Comparison of ENCODE assay signal across 29 cellular contexts in genomic region chr13:51659276-51660127, GRCh38.
DNase-seq lines count a peak whose midpoint lies in the region; ATAC-seq and FAIRE-seq lines count a peak whose summit lies in the region.
"Had no signal": no experiment of that assay in that cellular context is flagged by ENCODE, and none has a peak within 500 bp of the region (broad histone marks: within the 10 kb centered on the region; RNA-seq: fewer than 3 reads in every experiment).

No MANE protein-coding gene starts in this region.

- no peaks in the 10 kb centered on the region for H3K27me3 Mint-ChIP-seq in activated T-cell treated with anti-CD3 and anti-CD28 coated beads, Interleukin-2, amount 50 U/mL, for 72 hours (ENCODE audit: low read depth)
- H3K27me3 Mint-ChIP-seq: activated CD4-positive, alpha-beta T cell treated with anti-CD3 and anti-CD28 coated beads, Interleukin-2, amount 10 ng/mL, durations not matched to agents 24 days and 14 days; activated T-cell treated with anti-CD3 and anti-CD28 coated beads, Interleukin-2, amount 50 U/mL, for 24 hours; CD4-positive, CD25-positive, alpha-beta regulatory T cell; naive thymus-derived CD8-positive, alpha-beta T cell had no signal

- ATAC-seq in right cardiac atrium: peak; percentile 31 to 51
- no peak for ATAC-seq in activated T-cell treated with anti-CD3 and anti-CD28 coated beads, Interleukin-2, amount 50 U/mL, for 72 hours (replicated peaks in 1 of 2)
- ATAC-seq: lower lobe of right lung; naive thymus-derived CD8-positive, alpha-beta T cell; PC-3; upper lobe of right lung had no signal

- WGBS in right cardiac atrium: 64% methylated on average over 6 of the region's 6 CpGs

- no peaks in the 10 kb centered on the region for H3K27me3 ChIP-seq in right cardiac atrium (ENCODE audit: control insufficient read depth, insufficient read depth)
- H3K27me3 ChIP-seq: hepatocyte, upper lobe of right lung had no signal

- peak; percentile 21 for DNase-seq in GM04503 (ENCODE audit: low read depth)
- DNase-seq in right cardiac atrium: no peak
- no peak for DNase-seq in substantia nigra (lab: John Stamatoyannopoulos, UW)
- no peak for DNase-seq in activated T-cell treated with anti-CD3 and anti-CD28 coated beads, Interleukin-2, amount 50 U/mL, for 72 hours
- DNase-seq in SKM-1 treated with dmso at 0.1 percent for 144 hours (lab: John Stamatoyannopoulos, UW; ENCODE audit: unreplicated experiment): no peak
- no peak for DNase-seq in hypothalamus (lab: John Stamatoyannopoulos, UW)
- DNase-seq: activated CD4-positive, alpha-beta T cell treated with anti-CD3 and anti-CD28 coated beads, Interleukin-2, amount 10 ng/mL, durations not matched to agents 24 days and 14 days; activated gamma-delta T cell treated with Interleukin-2 at 50 U/mL for 16 hours; activated T-cell treated with anti-CD3 and anti-CD28 coated beads, Interleukin-2, amount 50 U/mL, for 24 hours; CD4-positive, CD25-positive, alpha-beta regulatory T cell; DMS153; IMR-90; lower lobe of right lung; naive thymus-derived CD8-positive, alpha-beta T cell; NCI-H1048; NCI-H187; NCI-H524; nucleus accumbens; PC-3; SHP77; small intestine; stimulated activated CD4-positive, alpha-beta T cell treated with anti-CD3 and anti-CD28 coated beads, Interleukin-1b, Interleukin-23, amount 100 ng/mL, for 48 hours; upper lobe of right lung had no signal

- H3K27ac ChIP-seq in right cardiac atrium (ENCODE audit: low read length): no peak overlapping the region
- peak overlapping the region; percentile 22 for H3K27ac ChIP-seq in substantia nigra (ENCODE audit: low read depth, low read length, poor library complexity, severe bottlenecking)
- H3K27ac ChIP-seq: hepatocyte, lower lobe of right lung, upper lobe of right lung, VCaP had no signal

- peak; percentile 84 for FAIRE-seq in endometrium (lab: Jason Lieb, UNC)
- FAIRE-seq: endothelial cell of umbilical vein, GM19239, small intestine had no signal

- no peak overlapping the region for H3K4me3 Mint-ChIP-seq in activated T-cell treated with anti-CD3 and anti-CD28 coated beads, Interleukin-2, amount 50 U/mL, for 72 hours
- H3K4me3 Mint-ChIP-seq: activated CD4-positive, alpha-beta T cell treated with anti-CD3 and anti-CD28 coated beads, Interleukin-2, amount 10 ng/mL, durations not matched to agents 24 days and 14 days; activated T-cell treated with anti-CD3 and anti-CD28 coated beads, Interleukin-2, amount 50 U/mL, for 24 hours; CD4-positive, CD25-positive, alpha-beta regulatory T cell; naive thymus-derived CD8-positive, alpha-beta T cell had no signal

- no peak overlapping the region for H3K4me3 ChIP-seq in right cardiac atrium (ENCODE audit: low read length)
- H3K4me3 ChIP-seq: HAP-1, hepatocyte, lower lobe of right lung, upper lobe of right lung had no signal

- no peaks in the 10 kb centered on the region for H3K9me3 ChIP-seq in right cardiac atrium (ENCODE audit: control insufficient read depth, low read length)
- H3K9me3 ChIP-seq: lower lobe of right lung had no signal

- no peaks in the 10 kb centered on the region for H3K4me1 ChIP-seq in right cardiac atrium (ENCODE audit: control insufficient read depth, insufficient read depth, low read length)
- H3K4me1 ChIP-seq: lower lobe of right lung, upper lobe of right lung had no signal

- intact Hi-C loops in right cardiac atrium (cut with DNase I): no loop called here

- peaks cover 1 to 10% of the 10 kb centered on the region in 2 donors for H3K9me3 Mint-ChIP-seq in activated T-cell treated with anti-CD3 and anti-CD28 coated beads, Interleukin-2, amount 50 U/mL, for 72 hours

- peaks cover 25% of the 10 kb centered on the region for H3K4me1 Mint-ChIP-seq in activated T-cell treated with anti-CD3 and anti-CD28 coated beads, Interleukin-2, amount 50 U/mL, for 72 hours (ENCODE audit: low read depth)

- H3K27ac Mint-ChIP-seq in activated T-cell treated with anti-CD3 and anti-CD28 coated beads, Interleukin-2, amount 50 U/mL, for 72 hours: no peak overlapping the region
- H3K27ac Mint-ChIP-seq: activated CD4-positive, alpha-beta T cell treated with anti-CD3 and anti-CD28 coated beads, Interleukin-2, amount 10 ng/mL, durations not matched to agents 24 days and 14 days; activated T-cell treated with anti-CD3 and anti-CD28 coated beads, Interleukin-2, amount 50 U/mL, for 24 hours; naive thymus-derived CD8-positive, alpha-beta T cell had no signal

- peaks cover 9 to 11% of the 10 kb centered on the region in 2 donors for H3K36me3 Mint-ChIP-seq in activated T-cell treated with anti-CD3 and anti-CD28 coated beads, Interleukin-2, amount 50 U/mL, for 72 hours (ENCODE audit: insufficient read depth in 2 of 2)

Comparison
In these comparisons a context has a peak if more than half of its experiments do, and no peak if none do; other contexts are left out.
1. ATAC-seq: peak in right cardiac atrium (2 of 2); none in activated T-cell treated with anti-CD3 and anti-CD28 coated beads, Interleukin-2, amount 50 U/mL, for 72 hours (0 of 2).